ENCODE assay signal across 8 cellular contexts in the genomic region with DNA sequence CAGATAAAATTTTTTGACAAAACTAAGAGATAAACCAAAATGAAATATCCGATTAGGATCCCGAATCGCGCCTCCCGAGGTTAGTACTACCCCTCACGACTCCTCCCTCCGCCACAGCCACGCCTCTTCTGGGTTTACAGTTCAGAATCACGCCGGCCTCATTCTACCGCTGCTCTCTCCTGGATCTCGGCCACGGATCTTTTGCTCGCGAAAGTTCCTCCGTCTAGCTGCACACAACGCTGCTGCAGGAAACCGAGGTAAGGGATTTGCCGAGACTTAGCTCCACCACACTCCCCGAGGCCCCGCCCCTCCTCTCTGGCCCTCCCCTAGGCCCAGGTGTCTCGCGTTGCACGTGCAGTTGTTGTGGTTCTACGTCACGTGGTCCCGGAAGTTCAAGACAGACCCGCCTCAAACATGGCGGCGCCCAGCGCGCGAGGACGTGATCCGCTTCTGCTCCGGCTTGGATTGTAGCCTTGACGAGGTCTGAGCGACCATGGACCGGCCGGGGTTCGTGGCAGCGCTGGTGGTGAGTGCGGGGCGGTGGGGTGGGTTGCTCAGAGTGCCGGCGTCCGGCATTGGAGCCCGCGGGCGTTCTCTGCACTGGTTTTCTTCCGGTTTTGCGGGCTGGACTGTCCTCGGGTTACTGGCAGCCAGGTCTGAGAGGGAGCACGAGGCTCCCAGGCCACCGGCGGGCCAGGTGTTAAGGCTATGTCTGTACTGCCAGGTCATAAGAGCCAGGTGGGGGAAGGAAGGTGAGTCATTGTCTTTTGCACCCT. TPM values are rescaled to one million over a fixed set of nuclear protein-coding genes. Genes with fewer than 3 reads are reported as not detected.
DNase-seq lines count a peak whose midpoint lies in the region; ATAC-seq and TF ChIP-seq lines count a peak whose summit lies in the region.

A gene with protein sequence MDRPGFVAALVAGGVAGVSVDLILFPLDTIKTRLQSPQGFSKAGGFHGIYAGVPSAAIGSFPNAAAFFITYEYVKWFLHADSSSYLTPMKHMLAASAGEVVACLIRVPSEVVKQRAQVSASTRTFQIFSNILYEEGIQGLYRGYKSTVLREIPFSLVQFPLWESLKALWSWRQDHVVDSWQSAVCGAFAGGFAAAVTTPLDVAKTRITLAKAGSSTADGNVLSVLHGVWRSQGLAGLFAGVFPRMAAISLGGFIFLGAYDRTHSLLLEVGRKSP (plus strand): TSS at position 400 of the 776 bp plus-strand sequence. CDS start 94 bp downstream, at position 494.

- peak in 1 of 2 donors; percentile 12 for TF ChIP-seq CTCF in left lung (IDR thresholded peaks at IDR 0.05)

- peak within 1 kb of the TSS; percentile 71 to 73 for H3K4me3 ChIP-seq in left lung

- DNase-seq in C1 segment of cervical spinal cord (lab: John Stamatoyannopoulos, UW) (peak; percentile 47 to 91 (median 88)), NCI-H748 treated with DMSO at 0.1 percent for 48 hours (lab: John Stamatoyannopoulos, UW) (peak; percentile 82), left lung (peak; percentile 96 to 97)
- DNase-seq in activated CD4-positive, alpha-beta T cell treated with anti-CD3 and anti-CD28 coated beads, Interleukin-2, amount 50 U/mL, for 24 hours (ENCODE audit: low read depth in 1 of 2, low spot score in 1 of 2), result peak; percentile 87 to 96
- DNase-seq in stimulated activated CD4-positive, alpha-beta T cell treated with anti-CD3 and anti-CD28 coated beads, Interleukin-2, amount 100 ng/mL, for 48 hours, result peak; percentile 89 to 96

- intact Hi-C loops in dendritic cell treated with granulocyte-macrophage colony-stimulating factor and Interleukin-4, amounts not matched to agents 40 ng/mL and 50 ng/mL, for 4 days (cut with micrococcal nuclease), result loop anchor here (5.0 kb wide), 2 partner anchors 282 to 782 kb away; partner anchors contain the start of gene LRIG1
- intact Hi-C loops in left lung (cut with DNase I), result no loop called here

- H3K9me3 ChIP-seq in left lung, result no peaks in the 10 kb centered on the region

- H3K36me3 ChIP-seq in left lung, result peaks cover 0 to 6% of the 10 kb centered on the region in 2 donors

- peaks cover 29% of the 10 kb centered on the region for H3K4me1 Mint-ChIP-seq in dendritic cell treated with granulocyte-macrophage colony-stimulating factor and Interleukin-4, amounts not matched to agents 40 ng/mL and 50 ng/mL, for 4 days (ENCODE audit: low read depth)

- H3K27ac ChIP-seq in left lung, result peak within 1 kb of the TSS; percentile 8 to 79

- no peaks in the 10 kb centered on the region for H3K9me3 Mint-ChIP-seq in dendritic cell treated with granulocyte-macrophage colony-stimulating factor and Interleukin-4, amounts not matched to agents 40 ng/mL and 50 ng/mL, for 4 days

- peak within 1 kb of the TSS; percentile 85 for H3K27ac Mint-ChIP-seq in dendritic cell treated with granulocyte-macrophage colony-stimulating factor and Interleukin-4, amounts not matched to agents 40 ng/mL and 50 ng/mL, for 4 days

- H3K4me3 Mint-ChIP-seq in dendritic cell treated with granulocyte-macrophage colony-stimulating factor and Interleukin-4, amounts not matched to agents 40 ng/mL and 50 ng/mL, for 4 days, result peak within 1 kb of the TSS; percentile 92

- H3K27me3 ChIP-seq in left lung, result no peaks in the 10 kb centered on the region

- H3K4me1 ChIP-seq in left lung, result peaks cover 7 to 17% of the 10 kb centered on the region in 2 donors

- peaks cover 32% of the 10 kb centered on the region for H3K36me3 Mint-ChIP-seq in dendritic cell treated with granulocyte-macrophage colony-stimulating factor and Interleukin-4, amounts not matched to agents 40 ng/mL and 50 ng/mL, for 4 days (ENCODE audit: low read depth)

- ATAC-seq in GM19372 (IDR thresholded peaks at IDR 0.05; ENCODE audit: low read depth, unreplicated experiment), result peak; percentile 99
- peak; percentile 98 for ATAC-seq in HG03558 (IDR thresholded peaks at IDR 0.05; ENCODE audit: extremely low read depth, unreplicated experiment)
- peak; percentile 99 for ATAC-seq in left lung

- H3K27me3 Mint-ChIP-seq in dendritic cell treated with granulocyte-macrophage colony-stimulating factor and Interleukin-4, amounts not matched to agents 40 ng/mL and 50 ng/mL, for 4 days, result peaks cover 6% of the 10 kb centered on the region

RNA-seq across cellular contexts. Expression of the gene that starts here (rescaled TPM):
- 10 to 100 TPM; 14.2 to 14.9 TPM for total RNA-seq in left lung

Comparison
In these comparisons a context has a peak if more than half of its experiments do, and no peak if none do; other contexts are left out.
1. Peak in every context shown above with its lines: DNase-seq, ATAC-seq, H3K4me3 ChIP-seq and H3K27ac ChIP-seq.